ENCODE assay signal across 23 cellular contexts in genomic region chr7:37281368-37282092, GRCh38.
DNase-seq lines count a peak whose midpoint lies in the region; ATAC-seq and TF ChIP-seq lines count a peak whose summit lies in the region.
"Had no signal": no experiment of that assay in that cellular context is flagged by ENCODE, and none has a peak within 500 bp of the region (broad histone marks: within the 10 kb centered on the region; RNA-seq: fewer than 3 reads in every experiment).

No MANE protein-coding gene starts in this region.

- no peak for TF ChIP-seq CTCF in Peyer's patch (IDR thresholded peaks at IDR 0.05)

- H3K27me3 ChIP-seq in Peyer's patch = no peaks in the 10 kb centered on the region
- H3K27me3 ChIP-seq: tibial artery had no signal

- peaks cover 0 to 21% (median 13%) of the 10 kb centered on the region in 4 donors for H3K4me1 ChIP-seq in Peyer's patch
- H3K4me1 ChIP-seq: A549 had no signal

- no peak overlapping the region for H3K4me3 ChIP-seq in Peyer's patch
- H3K4me3 ChIP-seq: A549, coronary artery, GM23338, skin epidermis, tibial artery had no signal

- no peaks in the 10 kb centered on the region for H3K9me3 ChIP-seq in Peyer's patch
- H3K9me3 ChIP-seq: A549, SK-N-SH, tibial artery had no signal

- TF ChIP-seq POLR2A in Peyer's patch (IDR thresholded peaks at IDR 0.05) = no peak

- DNase-seq in left ventricle myocardium superior (no peak), cardiac septum (ENCODE audit: low spot score) (no peak), globus pallidus (ENCODE audit: low spot score) (peak; percentile 99), occipital lobe (lab: John Stamatoyannopoulos, UW) (peak; percentile 62), NCI-H1092 (lab: John Stamatoyannopoulos, UW) (no peak), NCI-H1694 (lab: John Stamatoyannopoulos, UW) (no peak), Peyer's patch (no peak)
- DNase-seq: activated effector memory CD4-positive, alpha-beta T cell treated with Interleukin-2 at 50 U/mL for 16 hours; Calu3; Kasumi-1; NCI-H187; NCI-H446 treated with DMSO at 0.1 percent for 48 hours; RPMI8226; SK-N-SH; stimulated activated CD4-positive, alpha-beta T cell treated with anti-CD3 and anti-CD28 coated beads, Interleukin-2, amount 100 ng/mL, for 24 hours; stimulated activated naive CD4-positive, alpha-beta T cell; tibial artery had no signal

- ATAC-seq in left ventricle myocardium superior (peak; percentile 14), GM19395 (IDR thresholded peaks at IDR 0.05; ENCODE audit: unreplicated experiment) (no peak)
- ATAC-seq: A549, GM23338, left lobe of liver had no signal

- intact Hi-C loops in left ventricle myocardium superior (cut with micrococcal nuclease) = no loop called here
- intact Hi-C loops in cardiac septum (cut with DNase I) = no loop called here

- H3K36me3 ChIP-seq in Peyer's patch = no peaks in the 10 kb centered on the region
- H3K36me3 ChIP-seq: tibial artery had no signal

- H3K27ac ChIP-seq in Peyer's patch = no peak overlapping the region
- H3K27ac ChIP-seq: tibial artery had no signal

Comparison
In these comparisons a context has a peak if more than half of its experiments do, and no peak if none do; other contexts are left out.
1. DNase-seq: peak in globus pallidus (single experiment) and occipital lobe (single experiment); none in left ventricle myocardium superior (single experiment), cardiac septum (single experiment), NCI-H1092 (single experiment), NCI-H1694 (single experiment) and Peyer's patch (0 of 3).